Comparison of ENCODE assay signal across 9 cellular contexts in the genomic region with DNA sequence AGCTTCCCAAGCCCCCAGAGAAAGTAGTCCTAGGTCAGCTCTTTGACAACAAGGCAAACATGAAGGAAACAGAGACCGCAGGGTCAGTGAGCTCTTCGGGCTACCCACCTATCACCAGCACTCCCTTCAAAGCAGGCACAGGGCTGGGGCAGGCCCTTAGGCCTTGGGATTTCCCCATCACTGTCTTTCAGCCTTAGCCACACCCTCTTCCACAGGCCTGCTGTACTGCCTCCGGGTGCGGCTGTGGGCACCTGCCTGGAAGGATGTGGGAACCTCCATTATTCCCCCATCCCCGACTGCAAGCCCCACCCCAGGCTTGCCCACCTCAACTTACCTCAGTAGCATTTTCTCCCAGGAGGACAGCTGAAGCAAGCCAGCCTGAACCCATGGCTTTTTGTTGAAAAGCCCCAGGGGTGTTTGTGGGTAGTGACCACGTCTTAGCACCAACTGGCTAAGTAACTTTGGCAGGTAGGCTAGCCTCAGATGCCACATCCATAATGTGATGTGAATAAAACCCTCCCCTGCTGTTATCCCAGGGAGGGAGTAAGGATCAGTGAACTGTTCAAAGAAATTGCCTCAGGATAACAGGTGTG.
DNase-seq lines count a peak whose midpoint lies in the region; ATAC-seq and TF ChIP-seq lines count a peak whose summit lies in the region.
"Had no signal": no experiment of that assay in that cellular context is flagged by ENCODE, and none has a peak within 500 bp of the region (broad histone marks: within the 10 kb centered on the region; RNA-seq: fewer than 3 reads in every experiment).

No MANE protein-coding gene starts in this region.

- H3K27me3 Mint-ChIP-seq in CD8-positive, alpha-beta T cell (ENCODE audit: low read depth), result no peaks in the 10 kb centered on the region
- H3K27me3 Mint-ChIP-seq in activated naive CD8-positive, alpha-beta T cell treated with anti-CD3 and anti-CD28 coated beads, Interleukin-2, amount 10 ng/mL, durations not matched to agents 7 days and 5 days, result no peaks in the 10 kb centered on the region
- peaks cover 9% of the 10 kb centered on the region for H3K27me3 Mint-ChIP-seq in stimulated activated naive CD8-positive, alpha-beta T cell treated with anti-CD3 and anti-CD28 coated beads, Interleukin-15, amount 100 ng/mL, for 72 hours

- H3K27me3 ChIP-seq in CD8-positive, alpha-beta T cell (ENCODE audit: insufficient read depth, low read length), result no peaks in the 10 kb centered on the region

- ATAC-seq in CD8-positive, alpha-beta T cell, result peak; percentile 66
- peak; percentile 97 for ATAC-seq in GM21390 (IDR thresholded peaks at IDR 0.05; ENCODE audit: unreplicated experiment)
- peak; percentile 88 for ATAC-seq in HG03558 (IDR thresholded peaks at IDR 0.05; ENCODE audit: extremely low read depth, unreplicated experiment)
- ATAC-seq in activated naive CD8-positive, alpha-beta T cell treated with anti-CD3 and anti-CD28 coated beads, Interleukin-2, amount 10 ng/mL, durations not matched to agents 7 days and 5 days (ENCODE audit: low read depth), result peak; percentile 92
- ATAC-seq in stimulated activated naive CD8-positive, alpha-beta T cell treated with anti-CD3 and anti-CD28 coated beads, Interleukin-15, amount 100 ng/mL, for 72 hours, result peak; percentile 98

- no peak overlapping the region for H3K4me3 Mint-ChIP-seq in CD8-positive, alpha-beta T cell
- H3K4me3 Mint-ChIP-seq in activated naive CD8-positive, alpha-beta T cell treated with anti-CD3 and anti-CD28 coated beads, Interleukin-2, amount 10 ng/mL, durations not matched to agents 7 days and 5 days, result no peak overlapping the region
- H3K4me3 Mint-ChIP-seq in stimulated activated naive CD8-positive, alpha-beta T cell treated with anti-CD3 and anti-CD28 coated beads, Interleukin-15, amount 100 ng/mL, for 72 hours, result no peak overlapping the region

- H3K27ac Mint-ChIP-seq in CD8-positive, alpha-beta T cell, result no peak overlapping the region
- no peak overlapping the region for H3K27ac Mint-ChIP-seq in activated naive CD8-positive, alpha-beta T cell treated with anti-CD3 and anti-CD28 coated beads, Interleukin-2, amount 10 ng/mL, durations not matched to agents 7 days and 5 days
- H3K27ac Mint-ChIP-seq in stimulated activated naive CD8-positive, alpha-beta T cell treated with anti-CD3 and anti-CD28 coated beads, Interleukin-15, amount 100 ng/mL, for 72 hours, result no peak overlapping the region

- no peak overlapping the region for H3K27ac ChIP-seq in CD8-positive, alpha-beta T cell (ENCODE audit: low read depth, low read length)
- H3K27ac ChIP-seq: C4-2B had no signal

- CTCF ChIA-PET in CD8-positive, alpha-beta T cell (lab: Charles Lee), result no interaction called here

- H3K4me1 Mint-ChIP-seq in CD8-positive, alpha-beta T cell (ENCODE audit: low read depth), result peaks cover 8% of the 10 kb centered on the region
- H3K4me1 Mint-ChIP-seq in activated naive CD8-positive, alpha-beta T cell treated with anti-CD3 and anti-CD28 coated beads, Interleukin-2, amount 10 ng/mL, durations not matched to agents 7 days and 5 days, result peaks cover 16% of the 10 kb centered on the region
- peaks cover 23% of the 10 kb centered on the region for H3K4me1 Mint-ChIP-seq in stimulated activated naive CD8-positive, alpha-beta T cell treated with anti-CD3 and anti-CD28 coated beads, Interleukin-15, amount 100 ng/mL, for 72 hours

- DNase-seq in CD8-positive, alpha-beta T cell, result peak in 3 of 7 experiments; percentile 13 to 24 (median 14)
- peak; percentile 49 for DNase-seq in activated naive CD8-positive, alpha-beta T cell treated with anti-CD3 and anti-CD28 coated beads, Interleukin-2, amount 10 ng/mL, durations not matched to agents 7 days and 5 days
- DNase-seq in stimulated activated naive CD8-positive, alpha-beta T cell treated with anti-CD3 and anti-CD28 coated beads, Interleukin-15, amount 100 ng/mL, for 72 hours, result peak; percentile 44 to 65
- DNase-seq in SKM-1 treated with dmso at 0.1 percent for 144 hours (lab: John Stamatoyannopoulos, UW; ENCODE audit: unreplicated experiment) (no peak), NCI-H446 treated with DMSO at 0.1 percent for 48 hours (lab: John Stamatoyannopoulos, UW) (no peak), AG08395 (ENCODE audit: low spot score) (no peak)

- intact Hi-C loops in CD8-positive, alpha-beta T cell (cut with DNase I, micrococcal nuclease), result no loop called here

- no peaks in the 10 kb centered on the region for H3K36me3 Mint-ChIP-seq in CD8-positive, alpha-beta T cell
- H3K36me3 Mint-ChIP-seq in activated naive CD8-positive, alpha-beta T cell treated with anti-CD3 and anti-CD28 coated beads, Interleukin-2, amount 10 ng/mL, durations not matched to agents 7 days and 5 days, result peaks cover 5% of the 10 kb centered on the region

- POLR2A ChIA-PET in CD8-positive, alpha-beta T cell (lab: Charles Lee), result no interaction called here
- POLR2A ChIA-PET in activated naive CD8-positive, alpha-beta T cell treated with anti-CD3 and anti-CD28 coated beads, Interleukin-2, amount 10 ng/mL, durations not matched to agents 7 days and 5 days (lab: Charles Lee), result no interaction called here

- TF ChIP-seq CTCF in CD8-positive, alpha-beta T cell (IDR thresholded peaks at IDR 0.05), result no peak

- no peak overlapping the region for H3K4me3 ChIP-seq in CD8-positive, alpha-beta T cell (ENCODE audit: low read depth, low read length)

- H3K36me3 ChIP-seq in CD8-positive, alpha-beta T cell (ENCODE audit: insufficient read depth, low read length), result no peaks in the 10 kb centered on the region

- peaks cover 2% of the 10 kb centered on the region for H3K9me3 Mint-ChIP-seq in CD8-positive, alpha-beta T cell
- H3K9me3 Mint-ChIP-seq in activated naive CD8-positive, alpha-beta T cell treated with anti-CD3 and anti-CD28 coated beads, Interleukin-2, amount 10 ng/mL, durations not matched to agents 7 days and 5 days, result no peaks in the 10 kb centered on the region
- no peaks in the 10 kb centered on the region for H3K9me3 Mint-ChIP-seq in stimulated activated naive CD8-positive, alpha-beta T cell treated with anti-CD3 and anti-CD28 coated beads, Interleukin-15, amount 100 ng/mL, for 72 hours

- no peaks in the 10 kb centered on the region for H3K4me1 ChIP-seq in CD8-positive, alpha-beta T cell (ENCODE audit: insufficient read depth, low read length)

- no peaks in the 10 kb centered on the region for H3K9me3 ChIP-seq in CD8-positive, alpha-beta T cell (ENCODE audit: low read length)

Comparison
In these comparisons a context has a peak if more than half of its experiments do, and no peak if none do; other contexts are left out.
1. DNase-seq: peak in activated naive CD8-positive, alpha-beta T cell treated with anti-CD3 and anti-CD28 coated beads, Interleukin-2, amount 10 ng/mL, durations not matched to agents 7 days and 5 days (single experiment) and stimulated activated naive CD8-positive, alpha-beta T cell treated with anti-CD3 and anti-CD28 coated beads, Interleukin-15, amount 100 ng/mL, for 72 hours (2 of 2); none in SKM-1 treated with dmso at 0.1 percent for 144 hours (single experiment), NCI-H446 treated with DMSO at 0.1 percent for 48 hours (single experiment) and AG08395 (single experiment).
2. Peak in every context shown above with its lines, with median percentiles within 50 percentile points of each other: ATAC-seq.